ENCODE assay signal across 12 cellular contexts in the genomic region with DNA sequence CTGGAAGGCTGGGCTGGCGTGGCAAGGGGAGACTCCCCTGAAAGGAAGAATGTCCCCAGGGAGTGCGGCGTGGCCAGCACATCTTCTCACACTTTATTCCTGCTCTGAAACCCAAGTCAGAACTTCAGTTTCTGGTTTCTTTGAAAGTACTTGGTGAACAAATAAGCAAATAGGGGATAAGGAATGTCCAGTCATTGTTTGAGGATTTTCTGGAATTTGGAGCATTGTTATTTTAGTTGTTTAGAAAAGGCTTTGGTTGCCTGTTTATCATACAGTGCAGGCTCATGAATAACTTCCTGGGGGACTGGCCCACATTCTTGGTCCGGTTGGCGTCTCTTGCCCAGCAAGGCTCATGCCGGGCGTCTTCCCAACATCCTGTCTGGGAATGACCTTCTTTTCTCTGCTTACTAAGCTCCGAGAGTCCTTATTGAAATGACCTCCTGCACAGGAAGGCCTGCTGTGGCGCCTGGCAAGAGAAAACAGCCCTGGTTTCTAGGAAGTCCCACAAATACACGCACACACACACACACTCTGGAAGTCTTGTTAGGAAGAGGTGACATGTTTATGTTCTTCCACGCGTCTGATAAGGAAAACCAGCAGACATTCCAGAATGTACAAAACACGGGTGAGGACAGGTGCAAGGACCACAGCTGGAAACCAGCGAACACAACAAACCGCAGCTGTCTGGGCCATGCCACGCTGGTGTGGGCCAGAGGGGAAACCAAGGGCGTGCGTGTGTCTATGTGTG.
A peak's percentile ranks its signal among the peaks of the same experiment; 100 is the strongest.
DNase-seq lines count a peak whose midpoint lies in the region; ATAC-seq, FAIRE-seq and TF ChIP-seq lines count a peak whose summit lies in the region.
"Had no signal": no experiment of that assay in that cellular context is flagged by ENCODE, and none has a peak within 500 bp of the region (broad histone marks: within the 10 kb centered on the region; RNA-seq: fewer than 3 reads in every experiment).

No MANE protein-coding gene starts in this region.

- H3K27me3 Mint-ChIP-seq in activated T-cell treated with anti-CD3 and anti-CD28 coated beads, Interleukin-2, amount 50 U/mL, for 24 hours: peaks cover 23% of the 10 kb centered on the region
- peaks cover 5% of the 10 kb centered on the region for H3K27me3 Mint-ChIP-seq in activated T-helper 1 cell treated with anti-CD3 and anti-CD28 coated beads, Interleukin-12 subunit alpha, Interleukin-12 subunit beta, Interleukin-2, Interleukin-4 antibody, amounts not matched to agents 30 ng/mL and 10 ng/mL and 1 ng/mL, durations not matched to agents 14 hours and 24 hours and 36 hours (ENCODE audit: insufficient read depth)

- no peak overlapping the region for H3K4me3 ChIP-seq in BJ (ENCODE audit: low read depth, low read length)
- H3K4me3 ChIP-seq in SJCRH30: peak overlapping the region; percentile 9; the same call in 1 of the 2 replicates
- no peak overlapping the region for H3K4me3 ChIP-seq in fibroblast of the aortic adventitia (ENCODE audit: low read depth, low read length)

- no peaks in the 10 kb centered on the region for H3K4me1 Mint-ChIP-seq in activated T-cell treated with anti-CD3 and anti-CD28 coated beads, Interleukin-2, amount 50 U/mL, for 24 hours (ENCODE audit: low read depth)
- no peaks in the 10 kb centered on the region for H3K4me1 Mint-ChIP-seq in activated T-helper 1 cell treated with anti-CD3 and anti-CD28 coated beads, Interleukin-12 subunit alpha, Interleukin-12 subunit beta, Interleukin-2, Interleukin-4 antibody, amounts not matched to agents 30 ng/mL and 10 ng/mL and 1 ng/mL, durations not matched to agents 14 hours and 24 hours and 36 hours (ENCODE audit: low read depth)
- H3K4me1 Mint-ChIP-seq: activated B cell treated with CpG ODN at 0.5 μM for 24 hours had no signal

- peaks cover 35% of the 10 kb centered on the region for H3K4me1 ChIP-seq in SJCRH30

- H3K27ac ChIP-seq in SJCRH30: peak overlapping the region; percentile 81

- DNase-seq in BJ (ENCODE audit: low read depth) (peak; percentile 86), SJCRH30 (peak; percentile 62 to 68), fibroblast of the aortic adventitia (ENCODE audit: low read depth) (peak; percentile 95), nucleus accumbens (lab: John Stamatoyannopoulos, UW) (peak in 38 of 56 donors; percentile 1 to 68 (median 19)), GM19239 (ENCODE audit: insufficient read length, low spot score) (no peak)
- no peak for DNase-seq in activated T-cell treated with anti-CD3 and anti-CD28 coated beads, Interleukin-2, amount 50 U/mL, for 24 hours
- DNase-seq in activated T-helper 1 cell treated with anti-CD3 and anti-CD28 coated beads, Interleukin-12 subunit alpha, Interleukin-12 subunit beta, Interleukin-2, Interleukin-4 antibody, amounts not matched to agents 30 ng/mL and 10 ng/mL and 1 ng/mL, durations not matched to agents 14 hours and 24 hours and 36 hours (ENCODE audit: low spot score): no peak
- DNase-seq: activated B cell treated with CpG ODN at 0.5 μM for 24 hours, cortex of kidney, NCI-H146 had no signal

- H3K9me3 Mint-ChIP-seq in activated T-cell treated with anti-CD3 and anti-CD28 coated beads, Interleukin-2, amount 50 U/mL, for 24 hours: no peaks in the 10 kb centered on the region
- no peaks in the 10 kb centered on the region for H3K9me3 Mint-ChIP-seq in activated T-helper 1 cell treated with anti-CD3 and anti-CD28 coated beads, Interleukin-12 subunit alpha, Interleukin-12 subunit beta, Interleukin-2, Interleukin-4 antibody, amounts not matched to agents 30 ng/mL and 10 ng/mL and 1 ng/mL, durations not matched to agents 14 hours and 24 hours and 36 hours
- H3K9me3 Mint-ChIP-seq: activated B cell treated with CpG ODN at 0.5 μM for 24 hours had no signal

- intact Hi-C loops in activated T-helper 1 cell treated with anti-CD3 and anti-CD28 coated beads, Interleukin-12 subunit alpha, Interleukin-12 subunit beta, Interleukin-2, Interleukin-4 antibody, amounts not matched to agents 30 ng/mL and 10 ng/mL and 1 ng/mL, durations not matched to agents 14 hours and 24 hours and 36 hours (cut with micrococcal nuclease): loop anchor here (5.0 kb wide), 1 partner anchor 1193 kb away; no protein-coding TSS in a partner anchor

- H3K36me3 Mint-ChIP-seq in activated T-cell treated with anti-CD3 and anti-CD28 coated beads, Interleukin-2, amount 50 U/mL, for 24 hours (ENCODE audit: low read depth): no peaks in the 10 kb centered on the region
- no peaks in the 10 kb centered on the region for H3K36me3 Mint-ChIP-seq in activated T-helper 1 cell treated with anti-CD3 and anti-CD28 coated beads, Interleukin-12 subunit alpha, Interleukin-12 subunit beta, Interleukin-2, Interleukin-4 antibody, amounts not matched to agents 30 ng/mL and 10 ng/mL and 1 ng/mL, durations not matched to agents 14 hours and 24 hours and 36 hours (ENCODE audit: low read depth)

- no peak for ATAC-seq in GM21526 (IDR thresholded peaks at IDR 0.05; ENCODE audit: low FRiP score, unreplicated experiment)
- ATAC-seq: sciatic nerve had no signal

- FAIRE-seq in GM19239 (lab: Jason Lieb, UNC): no peak

- no peak overlapping the region for H3K27ac Mint-ChIP-seq in activated T-cell treated with anti-CD3 and anti-CD28 coated beads, Interleukin-2, amount 50 U/mL, for 24 hours
- no peak overlapping the region for H3K27ac Mint-ChIP-seq in activated T-helper 1 cell treated with anti-CD3 and anti-CD28 coated beads, Interleukin-12 subunit alpha, Interleukin-12 subunit beta, Interleukin-2, Interleukin-4 antibody, amounts not matched to agents 30 ng/mL and 10 ng/mL and 1 ng/mL, durations not matched to agents 14 hours and 24 hours and 36 hours
- H3K27ac Mint-ChIP-seq: activated B cell treated with CpG ODN at 0.5 μM for 24 hours had no signal

- POLR2A ChIA-PET in BJ (lab: Charles Lee): no interaction called here

- no peaks in the 10 kb centered on the region for H3K36me3 ChIP-seq in BJ (ENCODE audit: control insufficient read depth, insufficient read depth, low read length)
- no peaks in the 10 kb centered on the region for H3K36me3 ChIP-seq in SJCRH30

- H3K4me3 Mint-ChIP-seq in activated T-cell treated with anti-CD3 and anti-CD28 coated beads, Interleukin-2, amount 50 U/mL, for 24 hours: no peak overlapping the region
- no peak overlapping the region for H3K4me3 Mint-ChIP-seq in activated T-helper 1 cell treated with anti-CD3 and anti-CD28 coated beads, Interleukin-12 subunit alpha, Interleukin-12 subunit beta, Interleukin-2, Interleukin-4 antibody, amounts not matched to agents 30 ng/mL and 10 ng/mL and 1 ng/mL, durations not matched to agents 14 hours and 24 hours and 36 hours
- H3K4me3 Mint-ChIP-seq: activated B cell treated with CpG ODN at 0.5 μM for 24 hours had no signal

- TF ChIP-seq CTCF in BJ (IDR thresholded peaks at IDR 0.05; ENCODE audit: insufficient read depth, low read depth, low read length) (no peak), fibroblast of the aortic adventitia (IDR thresholded peaks at IDR 0.05; ENCODE audit: insufficient read depth, low read length) (no peak)

- CTCF ChIA-PET in BJ (lab: Yijun Ruan, JAX): interaction anchor here (0.7 kb wide), 1 partner anchor 642 kb away, joined by 3 read pairs; no protein-coding TSS in a partner anchor

- no peaks in the 10 kb centered on the region for H3K27me3 ChIP-seq in BJ (ENCODE audit: control insufficient read depth, insufficient read depth, low read length)
- H3K27me3 ChIP-seq in SJCRH30: no peaks in the 10 kb centered on the region

- H3K9me3 ChIP-seq in SJCRH30 (replicated peaks): no peaks in the 10 kb centered on the region

Comparison
In these comparisons a context has a peak if more than half of its experiments do, and no peak if none do; other contexts are left out.
1. DNase-seq: peak in BJ (single experiment), SJCRH30 (2 of 2), fibroblast of the aortic adventitia (single experiment) and nucleus accumbens (38 of 56); none in activated T-cell treated with anti-CD3 and anti-CD28 coated beads, Interleukin-2, amount 50 U/mL, for 24 hours (single experiment), GM19239 (single experiment) and activated T-helper 1 cell treated with anti-CD3 and anti-CD28 coated beads, Interleukin-12 subunit alpha, Interleukin-12 subunit beta, Interleukin-2, Interleukin-4 antibody, amounts not matched to agents 30 ng/mL and 10 ng/mL and 1 ng/mL, durations not matched to agents 14 hours and 24 hours and 36 hours (single experiment).